Comparison of ENCODE assay signal across 27 cellular contexts in the genomic region with DNA sequence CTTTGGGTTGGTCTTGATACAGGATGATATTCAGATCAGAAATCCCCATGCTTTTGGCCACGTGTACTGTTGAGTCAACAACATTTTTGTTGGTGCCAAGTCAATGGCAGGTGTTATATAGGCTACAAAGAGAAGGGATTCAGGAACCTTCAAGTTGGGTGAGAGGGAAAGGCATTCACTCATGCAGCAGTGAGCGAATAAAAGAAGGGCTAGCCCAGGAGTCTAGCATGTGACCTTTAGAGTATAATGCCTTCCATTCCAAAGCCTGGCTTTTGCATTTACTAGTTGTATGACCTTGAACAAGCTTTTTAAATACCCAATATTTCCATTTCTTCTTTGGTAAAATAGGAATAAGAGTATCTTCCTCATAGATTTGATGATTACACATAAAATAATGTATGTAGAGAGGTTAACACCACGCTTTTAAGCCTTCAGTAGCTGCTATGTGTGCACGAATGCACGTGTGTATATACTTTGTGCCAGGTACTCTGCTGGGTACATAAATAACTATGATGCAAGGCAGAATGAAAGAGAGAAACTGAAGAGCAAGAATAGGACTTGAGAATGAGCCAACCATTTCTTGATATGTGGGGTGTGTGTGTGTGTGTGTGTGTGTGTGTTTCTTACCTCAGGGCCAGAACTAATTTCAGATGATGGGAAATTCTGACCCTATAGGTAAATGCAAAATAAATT.
"Had no signal": no experiment of that assay in that cellular context is flagged by ENCODE, and none has a peak within 500 bp of the region (broad histone marks: within the 10 kb centered on the region; RNA-seq: fewer than 3 reads in every experiment).

No MANE protein-coding gene starts in this region.

- H3K27me3 ChIP-seq: ascending aorta, cardiac muscle cell, SJCRH30 had no signal

- H3K4me3 ChIP-seq: ascending aorta, cardiac muscle cell, PC-9, SJCRH30, SK-N-MC had no signal

- H3K9me3 ChIP-seq: ascending aorta, SJCRH30 had no signal

- H3K36me3 ChIP-seq: ascending aorta, cardiac muscle cell, SJCRH30, WERI-Rb-1 had no signal

- H3K27ac ChIP-seq: ascending aorta, cardiac muscle cell, KMS-11, PC-9, RWPE1, SJCRH30, SK-N-MC, WERI-Rb-1 had no signal

- H3K4me1 ChIP-seq: ascending aorta, SJCRH30 had no signal

- DNase-seq: activated CD4-positive, alpha-beta memory T cell treated with anti-CD3 and anti-CD28 coated beads, Interleukin-2, amount 10 ng/mL, durations not matched to agents 7 days and 5 days; activated CD4-positive, alpha-beta T cell treated with anti-CD3 and anti-CD28 coated beads for 1 hour; activated CD4-positive, alpha-beta T cell treated with anti-CD3 and anti-CD28 coated beads for 48 hours; activated CD4-positive, CD25-positive, alpha-beta regulatory T cell; activated gamma-delta T cell; activated naive CD4-positive, alpha-beta T cell treated with Interleukin-2 at 50 U/mL for 16 hours; activated naive CD8-positive, alpha-beta T cell treated with anti-CD3 and anti-CD28 coated beads, Interleukin-2, amount 10 ng/mL, durations not matched to agents 7 days and 5 days; activated T-cell treated with anti-CD3 and anti-CD28 coated beads, Interleukin-2, amount 50 U/mL, for 1 hour; activated T-cell treated with anti-CD3 and anti-CD28 coated beads, Interleukin-2, amount 50 U/mL, for 72 hours; amygdala; MM.1S; MV-4-11; NCI-H1105; NCI-H1417 treated with DMSO at 0.1 percent for 48 hours; NCI-H2029; NCI-H345; NCI-H524 treated with DMSO at 0.1 percent for 48 hours; PC-9; SJCRH30; T1000; WERI-Rb-1 had no signal

- ATAC-seq: activated T-cell treated with anti-CD3 and anti-CD28 coated beads, Interleukin-2, amount 50 U/mL, for 72 hours; activated T-helper 17 cell treated with anti-CD3 and anti-CD28 coated beads, Interleukin-2, amount 50 U/mL, for 72 hours had no signal
